In the genomic region with DNA sequence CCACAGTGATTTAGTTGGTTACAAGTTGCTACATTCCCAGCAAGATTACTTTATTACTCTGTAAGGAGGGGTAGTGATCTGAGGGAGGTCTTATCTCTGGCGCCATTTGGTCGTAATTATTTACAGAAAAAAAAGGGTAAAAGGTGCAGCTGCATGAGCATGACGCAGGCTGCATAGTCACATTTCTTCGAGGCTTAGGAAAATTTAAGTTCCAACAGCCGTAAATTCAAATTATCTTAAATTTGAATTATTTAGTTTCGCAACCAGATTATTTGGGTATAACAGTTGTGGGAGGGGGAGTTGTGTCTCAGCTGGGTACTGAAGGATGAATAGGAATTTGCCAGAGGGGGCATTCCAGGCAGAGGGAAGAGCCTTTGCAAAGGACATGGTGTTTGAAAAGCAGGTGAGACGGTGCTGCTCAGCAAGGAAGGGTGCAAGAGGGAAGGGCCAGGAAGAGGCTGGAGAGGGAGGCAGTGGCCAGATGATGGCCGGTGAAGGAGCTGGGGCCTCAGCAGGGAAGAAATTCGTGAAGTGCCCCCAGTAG, we compare ENCODE assay signal across 17 cellular contexts. TPM values are rescaled to one million over a fixed set of nuclear protein-coding genes. Genes with fewer than 3 reads are reported as not detected.
DNase-seq lines count a peak whose midpoint lies in the region; ATAC-seq and TF ChIP-seq lines count a peak whose summit lies in the region.
"Had no signal": no experiment of that assay in that cellular context is flagged by ENCODE, and none has a peak within 500 bp of the region (broad histone marks: within the 10 kb centered on the region; RNA-seq: fewer than 3 reads in every experiment).

No MANE protein-coding gene starts in this region.

- peaks cover 18% of the 10 kb centered on the region for H3K4me1 Mint-ChIP-seq in Calu3 (ENCODE audit: low read depth, unreplicated experiment)

- BruUV-seq in Calu3 (replicated peaks; lab: Mats Ljungman, UMichigan), result no TSS peak
- BruUV-seq in PC-3 (replicated peaks; lab: Mats Ljungman, UMichigan), result no TSS peak

- no peak overlapping the region for H3K4me2 ChIP-seq in PC-3 (ENCODE audit: low read length)

- H3K9me2 ChIP-seq in PC-3 (replicated peaks; ENCODE audit: low read length), result no peaks in the 10 kb centered on the region

- H3K36me3 ChIP-seq in PC-3 (ENCODE audit: low read depth, low read length), result no peaks in the 10 kb centered on the region
- H3K36me3 ChIP-seq: MG63 had no signal

- H4K20me1 ChIP-seq in PC-3 (ENCODE audit: low read length), result no peaks in the 10 kb centered on the region

- H3K9me3 ChIP-seq in PC-3 (ENCODE audit: low read length), result no peaks in the 10 kb centered on the region
- H3K9me3 ChIP-seq: MG63 had no signal

- peak overlapping the region; percentile 15 for H3K27ac Mint-ChIP-seq in Calu3 (ENCODE audit: unreplicated experiment)
- H3K27ac Mint-ChIP-seq: activated naive CD8-positive, alpha-beta T cell; stimulated activated effector memory CD8-positive, alpha-beta T cell treated with anti-CD3 and anti-CD28 coated beads, Interleukin-12 subunit alpha, Interleukin-12 subunit beta, amount 100 ng/mL, for 72 hours had no signal

- no peak for ATAC-seq in PC-3
- ATAC-seq in HG02884 (IDR thresholded peaks at IDR 0.05; ENCODE audit: unreplicated experiment), result no peak
- no peak for ATAC-seq in omental fat pad (ENCODE audit: low FRiP score)
- ATAC-seq: stimulated activated effector memory CD8-positive, alpha-beta T cell treated with anti-CD3 and anti-CD28 coated beads, Interleukin-12 subunit alpha, Interleukin-12 subunit beta, amount 100 ng/mL, for 72 hours had no signal

- H3K27me3 ChIP-seq in PC-3 (ENCODE audit: low read length), result no peaks in the 10 kb centered on the region
- H3K27me3 ChIP-seq: dorsolateral prefrontal cortex, MG63 had no signal

- no peak overlapping the region for H3K4me3 Mint-ChIP-seq in Calu3 (ENCODE audit: low read depth, unreplicated experiment)
- H3K4me3 Mint-ChIP-seq: activated naive CD8-positive, alpha-beta T cell; stimulated activated effector memory CD8-positive, alpha-beta T cell treated with anti-CD3 and anti-CD28 coated beads, Interleukin-12 subunit alpha, Interleukin-12 subunit beta, amount 100 ng/mL, for 72 hours had no signal

- H3K36me3 Mint-ChIP-seq in Calu3 (ENCODE audit: insufficient read depth, unreplicated experiment), result peaks cover 4% of the 10 kb centered on the region

- no peak overlapping the region for H3K9ac ChIP-seq in PC-3 (ENCODE audit: low read length)

- CTCF ChIA-PET in Calu3 (lab: Charles Lee), result interaction anchor here (1.1 to 1.2 kb wide), 2 partner anchors 13 to 19 kb away, joined by 3 to 6 read pairs; no protein-coding TSS in a partner anchor
- CTCF ChIA-PET in PC-3 (lab: Charles Lee), result no interaction called here

- H2AFZ ChIP-seq in PC-3 (ENCODE audit: low read length), result no peak overlapping the region

- no peaks in the 10 kb centered on the region for H3K9me3 Mint-ChIP-seq in Calu3 (ENCODE audit: low read depth, unreplicated experiment)
- H3K9me3 Mint-ChIP-seq: stimulated activated effector memory CD8-positive, alpha-beta T cell treated with anti-CD3 and anti-CD28 coated beads, Interleukin-12 subunit alpha, Interleukin-12 subunit beta, amount 100 ng/mL, for 72 hours had no signal

- TF ChIP-seq CTCF in Calu3 (IDR thresholded peaks at IDR 0.05; ENCODE audit: unreplicated experiment), result no peak
- no peak for TF ChIP-seq CTCF in PC-3 (conservative IDR thresholded peaks at IDR 0.05; ENCODE audit: low read depth, low read length)
- no peak for TF ChIP-seq CTCF in fibroblast of villous mesenchyme (IDR thresholded peaks at IDR 0.05; ENCODE audit: insufficient read depth, low read depth, low read length)
- TF ChIP-seq CTCF in retinal pigment epithelial cell (conservative IDR thresholded peaks at IDR 0.05; ENCODE audit: low read depth, low read length), result no peak
- no peak for TF ChIP-seq CTCF in omental fat pad (IDR thresholded peaks at IDR 0.05)

- no peaks in the 10 kb centered on the region for H3K27me3 Mint-ChIP-seq in Calu3 (ENCODE audit: unreplicated experiment)
- H3K27me3 Mint-ChIP-seq: activated naive CD8-positive, alpha-beta T cell had no signal

- no peak for DNase-seq in Calu3
- no peak for DNase-seq in PC-3
- peak; percentile 74 for DNase-seq in fibroblast of villous mesenchyme (ENCODE audit: low read depth)
- DNase-seq in retinal pigment epithelial cell (ENCODE audit: low read depth), result peak; percentile 82
- DNase-seq in islet precursor cell, result no peak
- DNase-seq in omental fat pad (ENCODE audit: low spot score), result no peak
- DNase-seq: activated CD4-positive, alpha-beta T cell treated with anti-CD3 and anti-CD28 coated beads, Interleukin-2, amount 50 U/mL, for 1 hour; NCI-H1417 treated with DMSO at 0.1 percent for 48 hours; NCI-H2081 treated with DMSO at 0.1 percent for 48 hours; NCI-H345; NK-92 treated with Interleukin-12 subunit alpha and Interleukin-12 subunit beta, amount 100 ng/mL, for 24 hours; stimulated activated CD4-positive, alpha-beta T cell treated with anti-CD3 and anti-CD28 coated beads, Interleukin-2, amount 100 ng/mL, for 48 hours had no signal

- no peaks in the 10 kb centered on the region for H3K79me2 ChIP-seq in PC-3 (ENCODE audit: low read length)

- no peak overlapping the region for H3K4me3 ChIP-seq in PC-3 (ENCODE audit: low read length)
- no peak overlapping the region for H3K4me3 ChIP-seq in fibroblast of villous mesenchyme (ENCODE audit: low read depth, low read length)
- no peak overlapping the region for H3K4me3 ChIP-seq in retinal pigment epithelial cell (ENCODE audit: low read length)
- H3K4me3 ChIP-seq: dorsolateral prefrontal cortex, MG63 had no signal

- intact Hi-C loops in Calu3 (cut with micrococcal nuclease; ENCODE audit: unreplicated experiment) (no loop called here), PC-3 (cut with micrococcal nuclease) (no loop called here)

- no peaks in the 10 kb centered on the region for H3F3A ChIP-seq in PC-3 (ENCODE audit: low read length, unreplicated experiment)

- POLR2A ChIA-PET in PC-3 (lab: Charles Lee; ENCODE audit: unreplicated experiment), result no interaction called here

- H3K4me1 ChIP-seq in PC-3 (ENCODE audit: insufficient read depth, low read length), result peaks cover 38% of the 10 kb centered on the region

- peak overlapping the region; percentile 88 for H3K27ac ChIP-seq in PC-3 (ENCODE audit: low read length)

RNA-seq across cellular contexts. Expression of a gene that starts 17.5 kb away (rescaled TPM):
- total RNA-seq in Calu3 (2022), result 37.9 and 40.1 TPM in 2 replicates
- total RNA-seq in PC-3 (2014; rRNA removed), result 42.1 and 51.4 TPM in 2 replicates
- total RNA-seq in fibroblast of villous mesenchyme, result 84.4 and 133 TPM in 2 replicates
- total RNA-seq in omental fat pad, result 10 to 100 TPM; 24.6 to 35.5 (median 26.9) TPM

Comparison
In these comparisons a context has a peak if more than half of its experiments do, and no peak if none do; other contexts are left out.
1. DNase-seq: peak in fibroblast of villous mesenchyme (single experiment) and retinal pigment epithelial cell (single experiment); none in Calu3 (single experiment), PC-3 (single experiment), islet precursor cell (single experiment) and omental fat pad (single experiment).